Comparison of ENCODE assay signal across 25 cellular contexts in genomic region chr7:107779647-107780099, GRCh38. TPM values are rescaled to one million over a fixed set of nuclear protein-coding genes. Genes with fewer than 3 reads are reported as not detected.
A peak's percentile ranks its signal among the peaks of the same experiment; 100 is the strongest.
DNase-seq lines count a peak whose midpoint lies in the region; ATAC-seq, FAIRE-seq and TF ChIP-seq lines count a peak whose summit lies in the region.
"Had no signal": no experiment of that assay in that cellular context is flagged by ENCODE, and none has a peak within 500 bp of the region (broad histone marks: within the 10 kb centered on the region; RNA-seq: fewer than 3 reads in every experiment).

No MANE protein-coding gene starts in this region.

- 6% methylated on average over 6 of the region's 6 CpGs for WGBS in K562 (ENCODE audit: insufficient coverage, low coverage, missing lambda C conversion rate)
- no CpG with 5 or more reads among the region's 6 CpGs for WGBS in neuronal stem cell (ENCODE audit: extremely low coverage in 2 of 2, insufficient read length in 2 of 2, insufficient replicate concordance in 1 of 2), 2 donors

- H3K4me1 Mint-ChIP-seq in Caco-2 (ENCODE audit: low read depth, unreplicated experiment), result peaks cover 11% of the 10 kb centered on the region
- no peaks in the 10 kb centered on the region for H3K4me1 Mint-ChIP-seq in naive thymus-derived CD8-positive, alpha-beta T cell

- POLR2A ChIA-PET in Caco-2 (lab: Charles Lee), result no interaction called here
- POLR2A ChIA-PET in K562 (lab: Yijun Ruan, JAX), result no interaction called here
- POLR2A ChIA-PET in naive thymus-derived CD8-positive, alpha-beta T cell (lab: Charles Lee), result no interaction called here

- H3K9me1 ChIP-seq in K562 (ENCODE audit: control insufficient read depth, insufficient read depth, low read length), result no peaks in the 10 kb centered on the region

- H3K79me2 ChIP-seq in K562 (ENCODE audit: control insufficient read depth, insufficient read depth, low read length), result no peaks in the 10 kb centered on the region

- BruUV-seq in Caco-2 (replicated peaks; lab: Mats Ljungman, UMichigan) (no TSS peak), K562 (replicated peaks; lab: Mats Ljungman, UMichigan) (no TSS peak)

- no peak overlapping the region for H4K91ac ChIP-seq in neuronal stem cell (ENCODE audit: low read depth, low read length, poor library complexity)

- H3K27ac Mint-ChIP-seq in Caco-2 (ENCODE audit: unreplicated experiment), result peak overlapping the region; percentile 49
- H3K27ac Mint-ChIP-seq in naive thymus-derived CD8-positive, alpha-beta T cell, result no peak overlapping the region

- H4K20me1 ChIP-seq in K562 (replicated peaks; ENCODE audit: control insufficient read depth, insufficient read depth, low read length), result no peaks in the 10 kb centered on the region

- no peak overlapping the region for H3K9ac ChIP-seq in K562 (ENCODE audit: insufficient read depth in 1 of 2, low read depth in 2 of 2, low read length in 2 of 2)
- H3K9ac ChIP-seq in neuronal stem cell (ENCODE audit: low read depth, low read length, poor library complexity), result no peak overlapping the region

- no peak for TF ChIP-seq CTCF in Caco-2 (IDR thresholded peaks at IDR 0.05; ENCODE audit: insufficient read depth in 1 of 2, low read depth in 1 of 2, low read length in 1 of 2, severe bottlenecking in 1 of 2, unreplicated experiment in 1 of 2)
- no peak for TF ChIP-seq CTCF in K562 (IDR thresholded peaks at IDR 0.05 in 2 of 3, conservative IDR thresholded peaks at IDR 0.05 in 1 of 3; ENCODE audit: insufficient read depth in 2 of 3, low read depth in 1 of 3, low read length in 3 of 3)
- no peak for TF ChIP-seq CTCF in GM13976 (IDR thresholded peaks at IDR 0.05; ENCODE audit: borderline replicate concordance, control extremely low read depth, extremely low read depth, insufficient read depth, missing control alignments)
- no peak for TF ChIP-seq CTCF in D721Med (IDR thresholded peaks at IDR 0.05; ENCODE audit: insufficient read depth, missing control alignments)

- H3K4me3 ChIP-seq in Caco-2 (ENCODE audit: low read depth, low read length), result no peak overlapping the region
- H3K4me3 ChIP-seq in K562, result no peak overlapping the region
- no peak overlapping the region for H3K4me3 ChIP-seq in neuronal stem cell (ENCODE audit: low read length in 2 of 2)
- H3K4me3 ChIP-seq: HAP-1 had no signal

- no peak overlapping the region for H3K14ac ChIP-seq in neuronal stem cell (ENCODE audit: low read length)

- H3K27me3 ChIP-seq in Caco-2 (replicated peaks; ENCODE audit: control insufficient read depth, insufficient read depth, low read length) (no peaks in the 10 kb centered on the region), K562 (ENCODE audit: control insufficient read depth in 2 of 2, insufficient read depth in 2 of 2, low read length in 2 of 2) (peaks cover 23 to 27% of the 10 kb centered on the region in 2 experiments; a peak in 4 of 5 replicates), neuronal stem cell (ENCODE audit: control insufficient read depth in 3 of 3, insufficient read depth in 3 of 3, low read depth in 1 of 3, low read length in 3 of 3) (no peaks in the 10 kb centered on the region)

- no peaks in the 10 kb centered on the region for H3K27me3 Mint-ChIP-seq in Caco-2 (ENCODE audit: insufficient read depth, unreplicated experiment)
- no peaks in the 10 kb centered on the region for H3K27me3 Mint-ChIP-seq in naive thymus-derived CD8-positive, alpha-beta T cell

- H2AFZ ChIP-seq in K562 (ENCODE audit: low read depth, low read length) (no peak overlapping the region), neuronal stem cell (ENCODE audit: low read length) (no peak overlapping the region)

- peak overlapping the region; percentile 70 for H4K8ac ChIP-seq in neuronal stem cell (ENCODE audit: low read depth, low read length)

- CTCF ChIA-PET in Caco-2 (lab: Charles Lee), result no interaction called here
- CTCF ChIA-PET in K562 (lab: Yijun Ruan, JAX; ENCODE audit: low intra/inter-chr PET ratio), result no interaction called here

- no peak for TF ChIP-seq EP300 in K562 (IDR thresholded peaks at IDR 0.05; ENCODE audit: low read length)

- H3K4me2 ChIP-seq in K562 (ENCODE audit: insufficient read depth, low read length), result no peak overlapping the region
- H3K4me2 ChIP-seq in neuronal stem cell (ENCODE audit: insufficient read depth, low read length, poor library complexity, severe bottlenecking), result no peak overlapping the region

- H2BK5ac ChIP-seq in neuronal stem cell (ENCODE audit: low read length), result no peak overlapping the region

- H3K9me3 ChIP-seq in Caco-2 (no peaks in the 10 kb centered on the region), K562 (replicated peaks; ENCODE audit: control insufficient read depth, insufficient read depth, low read depth, low read length) (no peaks in the 10 kb centered on the region), neuronal stem cell (replicated peaks in 1 of 2; ENCODE audit: control insufficient read depth in 2 of 2, insufficient read depth in 1 of 2, low read depth in 1 of 2, low read length in 2 of 2) (no peaks in the 10 kb centered on the region)
- H3K9me3 ChIP-seq: HAP-1 had no signal

- H3K23ac ChIP-seq in neuronal stem cell (ENCODE audit: low read depth, low read length, poor library complexity), result no peak overlapping the region

- H3K4me1 ChIP-seq in Caco-2 (peaks cover 13% of the 10 kb centered on the region), K562 (replicated peaks in 1 of 2; ENCODE audit: control insufficient read depth in 2 of 2, insufficient read depth in 2 of 2, low read length in 2 of 2) (no peaks in the 10 kb centered on the region), neuronal stem cell (ENCODE audit: control insufficient read depth in 2 of 2, insufficient read depth in 1 of 2, low read depth in 1 of 2, low read length in 2 of 2) (no peaks in the 10 kb centered on the region)

- intact Hi-C loops in Caco-2 (cut with micrococcal nuclease; ENCODE audit: unreplicated experiment), result loop anchor here (2.0 kb wide), 1 partner anchor 19 kb away; no protein-coding TSS in a partner anchor
- intact Hi-C loops in K562 (cut with micrococcal nuclease), result loop anchor here (5.0 kb wide), 1 partner anchor 93 kb away; no protein-coding TSS in a partner anchor
- intact Hi-C loops in left colon (cut with DNase I, micrococcal nuclease), result no loop called here

- no peaks in the 10 kb centered on the region for H3K36me3 Mint-ChIP-seq in Caco-2 (ENCODE audit: insufficient read depth, unreplicated experiment)
- peaks cover 0 to 4% (median 0%) of the 10 kb centered on the region in 3 donors for H3K36me3 Mint-ChIP-seq in naive thymus-derived CD8-positive, alpha-beta T cell

- no peak overlapping the region for H3K4ac ChIP-seq in neuronal stem cell (ENCODE audit: low read length)

- no peak overlapping the region for H2AK5ac ChIP-seq in neuronal stem cell (ENCODE audit: low read depth, low read length)

- H3K4me3 Mint-ChIP-seq in Caco-2 (ENCODE audit: unreplicated experiment), result no peak overlapping the region
- H3K4me3 Mint-ChIP-seq in naive thymus-derived CD8-positive, alpha-beta T cell, result no peak overlapping the region

- DNase-seq in Caco-2 (peak; percentile 15 to 68), K562 (ENCODE audit: extremely low read depth in 1 of 4, low spot score in 3 of 4) (peak in 1 of 4 experiments; percentile 21), left colon (peak in 1 of 2 donors; percentile 59), neuronal stem cell (ENCODE audit: low spot score) (no peak), GM13976 (ENCODE audit: low spot score) (no peak), D721Med (ENCODE audit: insufficient read length, low spot score) (no peak)
- no peak for DNase-seq in naive thymus-derived CD8-positive, alpha-beta T cell
- no peak for DNase-seq in activated CD8-positive, alpha-beta memory T cell treated with anti-CD3 and anti-CD28 coated beads for 24 hours
- DNase-seq: AML-193; DMS79 treated with DMSO at 0.1 percent for 48 hours; IMR-90; Karpas-422; NCI-H1417 treated with DMSO at 0.1 percent for 48 hours; NCI-H2029; NCI-H2171 treated with DMSO at 0.1 percent for 48 hours; NCI-H446 treated with DMSO at 0.1 percent for 48 hours; NCI-H69; NK-92 treated with Interleukin-12 subunit alpha and Interleukin-12 subunit beta, amount 100 ng/mL, for 24 hours; Right ventricle myocardium superior had no signal

- H3K18ac ChIP-seq in neuronal stem cell (ENCODE audit: low read length), result no peak overlapping the region

- no peak overlapping the region for H3K27ac ChIP-seq in K562 (ENCODE audit: extremely low read depth, low read depth, low read length)
- no peak overlapping the region for H3K27ac ChIP-seq in neuronal stem cell (replicated peaks; ENCODE audit: low read length)
- H3K27ac ChIP-seq: 22Rv1, C4-2B had no signal

- TF ChIP-seq RAD21 in K562 (CRISPR knock-in tag; conservative IDR thresholded peaks at IDR 0.05 in 1 of 2, IDR thresholded peaks at IDR 0.05 in 1 of 2), result no peak

- no peak overlapping the region for H2BK120ac ChIP-seq in neuronal stem cell (ENCODE audit: low read depth, low read length)

- no peaks in the 10 kb centered on the region for H3K9me3 Mint-ChIP-seq in Caco-2 (ENCODE audit: unreplicated experiment)
- H3K9me3 Mint-ChIP-seq in naive thymus-derived CD8-positive, alpha-beta T cell, result no peaks in the 10 kb centered on the region

- H2BK12ac ChIP-seq in neuronal stem cell (ENCODE audit: low read length), result no peak overlapping the region

- no peaks in the 10 kb centered on the region for H3K79me1 ChIP-seq in neuronal stem cell (ENCODE audit: low read depth, low read length)

- H3K36me3 ChIP-seq in Caco-2 (ENCODE audit: control insufficient read depth, insufficient read depth, low read length) (no peaks in the 10 kb centered on the region; the same call in 1 of the 2 replicates), K562 (ENCODE audit: control insufficient read depth, insufficient read depth, low read length) (no peaks in the 10 kb centered on the region), neuronal stem cell (replicated peaks in 1 of 2; ENCODE audit: control insufficient read depth in 2 of 2, insufficient read depth in 2 of 2, low read length in 2 of 2) (no peaks in the 10 kb centered on the region)
- H3K36me3 ChIP-seq: HAP-1 had no signal

- TF ChIP-seq POLR2A in K562 (conservative IDR thresholded peaks at IDR 0.05), result no peak

- peak; percentile 64 for ATAC-seq in K562
- peak; percentile 64 for ATAC-seq in left colon
- no peak for ATAC-seq in naive thymus-derived CD8-positive, alpha-beta T cell

- FAIRE-seq in K562 (lab: Jason Lieb, UNC) (no peak), D721Med (lab: Jason Lieb, UNC) (no peak)

- in situ Hi-C loops in K562 (cut with MboI) (no loop called here), GM13976 (cut with MboI; ENCODE audit: low sequenced_read_pairs, unreplicated experiment) (no loop called here)

- no peak overlapping the region for H2BK15ac ChIP-seq in neuronal stem cell (ENCODE audit: low read length)

RNA-seq across cellular contexts. Expression of gene SLC26A3, which starts 23.4 kb away (rescaled TPM):
- total RNA-seq in Caco-2 (2022) (0.79 and 2.0 TPM in 2 replicates), K562 (2014; rRNA removed) (not detected in 2 replicates), K562 (2014; rRNA removed; fragmentation: Illumina TruSeq; extraction: Trizol) (not detected in 2 replicates), K562 (2015; rRNA removed; fragmentation: Illumina TruSeq; extraction: Trizol) (not detected in 2 replicates), K562 (2021) (0.86 and 1.1 TPM in 2 replicates), left colon (1,000 to 10,000 TPM; 2,382 to 3,814 TPM)
- total RNA-seq in K562 (2011; cell fraction: chromatin; rRNA removed; ENCODE audit: low replicate concordance), result not detected in 2 replicates
- not detected in 2 replicates for total RNA-seq in K562 (2011; cell fraction: nucleolus; rRNA removed)
- not detected in 2 replicates for total RNA-seq in K562 (2011; cell fraction: nucleoplasm; rRNA removed)
- polyA plus RNA-seq in K562 (2011; rRNA removed) (not detected in 2 replicates), K562 (2014; fragmentation: Illumina TruSeq; extraction: Trizol) (not detected in 2 replicates), K562 (2014; fragmentation: Nextera tagmentation; extraction: Ambion mirVana) (not detected), K562 (2014; rRNA removed) (not detected in 2 replicates)
- not detected in 2 replicates for polyA plus RNA-seq in K562 (2011; cell fraction: cytosol; rRNA removed)
- polyA plus RNA-seq in K562 (2011; cell fraction: nucleus; rRNA removed), result not detected in 2 replicates
- not detected in 2 replicates for polyA plus RNA-seq in K562 (2012)
- not detected in 2 replicates for polyA minus RNA-seq in K562 (2011; rRNA and poly(A)+ RNA removed)
- polyA minus RNA-seq in K562 (2011; cell fraction: cytosol; rRNA and poly(A)+ RNA removed), result not detected in 2 replicates
- polyA minus RNA-seq in K562 (2011; cell fraction: nucleus; rRNA and poly(A)+ RNA removed), result not detected in 2 replicates
- not detected for polyA plus RNA-seq in neuronal stem cell (2013, experiment 1 of 2)
- polyA plus RNA-seq in neuronal stem cell (2013, experiment 2 of 2), result not detected
- total RNA-seq in naive thymus-derived CD8-positive, alpha-beta T cell, result not detected
- not detected for polyA plus RNA-seq in naive thymus-derived CD8-positive, alpha-beta T cell
- total RNA-seq: HT-29, IMR-90, MCF 10A, OCI-LY7, Right ventricle myocardium superior had no signal
- polyA plus RNA-seq: IMR-90 had no signal

RNA-seq across cellular contexts. Expression of gene CBLL1, which starts 35.7 kb away (rescaled TPM):
- total RNA-seq in Caco-2 (2022) (35.9 and 39.1 TPM in 2 replicates), K562 (2014; rRNA removed) (20.7 and 23.5 TPM in 2 replicates), K562 (2014; rRNA removed; fragmentation: Illumina TruSeq; extraction: Trizol) (45.4 and 47.0 TPM in 2 replicates), K562 (2015; rRNA removed; fragmentation: Illumina TruSeq; extraction: Trizol) (53.2 and 59.0 TPM in 2 replicates), K562 (2021) (39.8 and 40.2 TPM in 2 replicates), left colon (10 to 100 TPM; 19.2 to 22.1 TPM)
- total RNA-seq in K562 (2011; cell fraction: chromatin; rRNA removed; ENCODE audit: low replicate concordance), result 34.6 and 71.6 TPM in 2 replicates
- total RNA-seq in K562 (2011; cell fraction: nucleolus; rRNA removed), result 12.8 and 16.8 TPM in 2 replicates
- total RNA-seq in K562 (2011; cell fraction: nucleoplasm; rRNA removed), result 30.2 and 45.5 TPM in 2 replicates
- polyA plus RNA-seq in K562 (2011; rRNA removed) (14.7 and 22.5 TPM in 2 replicates), K562 (2014; fragmentation: Illumina TruSeq; extraction: Trizol) (58.5 and 67.9 TPM in 2 replicates), K562 (2014; fragmentation: Nextera tagmentation; extraction: Ambion mirVana) (10 to 100 TPM; 17.4 to 35.4 TPM), K562 (2014; rRNA removed) (14.8 and 15.7 TPM in 2 replicates)
- polyA plus RNA-seq in K562 (2011; cell fraction: cytosol; rRNA removed), result 15.1 and 16.9 TPM in 2 replicates
- polyA plus RNA-seq in K562 (2011; cell fraction: nucleus; rRNA removed), result 34.0 and 44.0 TPM in 2 replicates
- polyA plus RNA-seq in K562 (2012), result 38.4 and 48.8 TPM in 2 replicates
- polyA minus RNA-seq in K562 (2011; rRNA and poly(A)+ RNA removed), result 35.7 and 38.3 TPM in 2 replicates
- polyA minus RNA-seq in K562 (2011; cell fraction: cytosol; rRNA and poly(A)+ RNA removed), result 31.4 and 42.8 TPM in 2 replicates
- 49.4 and 57.8 TPM in 2 replicates for polyA minus RNA-seq in K562 (2011; cell fraction: nucleus; rRNA and poly(A)+ RNA removed)
- polyA plus RNA-seq in neuronal stem cell (2013, experiment 1 of 2), result 40.6 TPM
- polyA plus RNA-seq in neuronal stem cell (2013, experiment 2 of 2), result 40.6 TPM
- total RNA-seq in naive thymus-derived CD8-positive, alpha-beta T cell, result 10 to 100 TPM; 51.8 to 59.9 TPM
- 10 to 100 TPM; 44.8 to 56.3 (median 48.6) TPM for polyA plus RNA-seq in naive thymus-derived CD8-positive, alpha-beta T cell

Comparison
In these comparisons a context has a peak if more than half of its experiments do, and no peak if none do; other contexts are left out.
1. DNase-seq: peak in Caco-2 (2 of 2); none in neuronal stem cell (single experiment), naive thymus-derived CD8-positive, alpha-beta T cell (0 of 10), GM13976 (single experiment), D721Med (single experiment) and activated CD8-positive, alpha-beta memory T cell treated with anti-CD3 and anti-CD28 coated beads for 24 hours (single experiment).
2. ATAC-seq: peak in K562 (single experiment) and left colon (single experiment); none in naive thymus-derived CD8-positive, alpha-beta T cell (0 of 2).
3. RNA of gene SLC26A3, which starts 23.4 kb away (total RNA-seq): 2,382 to 3,814 TPM in left colon; 0.79 to 2.0 TPM in Caco-2, 0.86 to 1.1 TPM in K562 and not detected in naive thymus-derived CD8-positive, alpha-beta T cell; every median in the first group is over 100 times any median in the second.
4. intact Hi-C loops: an anchor here in Caco-2 (2.0 kb wide) and K562 (5.0 kb wide); none called in left colon.